1 cellular context compared by ENCODE assay signal in the genomic region with DNA sequence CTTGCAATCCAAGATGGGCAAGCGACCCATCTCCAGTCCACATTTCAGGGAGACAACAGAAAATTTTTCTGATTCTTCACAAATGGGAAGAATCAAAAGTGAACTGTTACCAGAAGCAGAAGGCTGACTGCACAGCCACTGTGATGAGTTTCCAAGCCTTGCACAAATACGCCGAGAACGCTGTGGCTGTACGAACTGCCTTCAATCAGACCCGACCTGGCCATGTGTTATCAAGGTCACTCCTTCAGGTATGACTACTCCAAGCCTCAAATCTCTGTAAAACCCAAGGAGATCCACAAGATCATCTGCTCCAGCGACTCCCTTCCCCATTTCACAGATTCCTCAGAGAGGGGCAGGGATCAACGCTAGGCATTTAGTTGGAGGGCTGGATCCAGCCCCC.
TF ChIP-seq lines count a peak whose summit lies in the region.

No MANE protein-coding gene starts in this region.

TF ChIP-seq in IMR-90, 13 proteins besides CTCF, POLR2A, EP300 and RAD21 (continued from another document):
- TF ChIP-seq, protein P1, sequence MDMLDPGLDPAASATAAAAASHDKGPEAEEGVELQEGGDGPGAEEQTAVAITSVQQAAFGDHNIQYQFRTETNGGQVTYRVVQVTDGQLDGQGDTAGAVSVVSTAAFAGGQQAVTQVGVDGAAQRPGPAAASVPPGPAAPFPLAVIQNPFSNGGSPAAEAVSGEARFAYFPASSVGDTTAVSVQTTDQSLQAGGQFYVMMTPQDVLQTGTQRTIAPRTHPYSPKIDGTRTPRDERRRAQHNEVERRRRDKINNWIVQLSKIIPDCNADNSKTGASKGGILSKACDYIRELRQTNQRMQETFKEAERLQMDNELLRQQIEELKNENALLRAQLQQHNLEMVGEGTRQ (IDR thresholded peaks at IDR 0.05; ENCODE audit: low read depth, low read length) = no peak
- no peak for TF ChIP-seq CEBPB (IDR thresholded peaks at IDR 0.05; ENCODE audit: low read depth, low read length)
- no peak for TF ChIP-seq NFE2L2 (IDR thresholded peaks at IDR 0.05; ENCODE audit: low read depth, low read length)
- no peak for TF ChIP-seq RFX5 (IDR thresholded peaks at IDR 0.05; ENCODE audit: low read depth, low read length)
- TF ChIP-seq, protein P2, sequence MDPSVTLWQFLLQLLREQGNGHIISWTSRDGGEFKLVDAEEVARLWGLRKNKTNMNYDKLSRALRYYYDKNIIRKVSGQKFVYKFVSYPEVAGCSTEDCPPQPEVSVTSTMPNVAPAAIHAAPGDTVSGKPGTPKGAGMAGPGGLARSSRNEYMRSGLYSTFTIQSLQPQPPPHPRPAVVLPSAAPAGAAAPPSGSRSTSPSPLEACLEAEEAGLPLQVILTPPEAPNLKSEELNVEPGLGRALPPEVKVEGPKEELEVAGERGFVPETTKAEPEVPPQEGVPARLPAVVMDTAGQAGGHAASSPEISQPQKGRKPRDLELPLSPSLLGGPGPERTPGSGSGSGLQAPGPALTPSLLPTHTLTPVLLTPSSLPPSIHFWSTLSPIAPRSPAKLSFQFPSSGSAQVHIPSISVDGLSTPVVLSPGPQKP (IDR thresholded peaks at IDR 0.05; ENCODE audit: borderline replicate concordance, low read depth, low read length) = no peak
- TF ChIP-seq FOS (IDR thresholded peaks at IDR 0.05; ENCODE audit: low read depth, low read length) = no peak
- TF ChIP-seq RCOR1 (IDR thresholded peaks at IDR 0.05; ENCODE audit: insufficient replicate concordance, low read length) = no peak
- TF ChIP-seq SMC3 (IDR thresholded peaks at IDR 0.05; ENCODE audit: low read depth, low read length) = no peak
- TF ChIP-seq MAFK (IDR thresholded peaks at IDR 0.05; ENCODE audit: low read depth, low read length) = no peak
- no peak for TF ChIP-seq BHLHE40 (IDR thresholded peaks at IDR 0.05; ENCODE audit: low read depth, low read length)
- no peak for TF ChIP-seq CHD1 (IDR thresholded peaks at IDR 0.05; ENCODE audit: low read depth, low read length)
- TF ChIP-seq MXI1 (IDR thresholded peaks at IDR 0.05; ENCODE audit: borderline replicate concordance, low read depth, low read length) = no peak
TF ChIP-seq in IMR-90: peak in this region for 0.
